23 cellular contexts compared by ENCODE assay signal in genomic region chrX:55841962-55842752, GRCh38.
A peak's percentile ranks its signal among the peaks of the same experiment; 100 is the strongest.
DNase-seq lines count a peak whose midpoint lies in the region; ATAC-seq and TF ChIP-seq lines count a peak whose summit lies in the region.
"Had no signal": no experiment of that assay in that cellular context is flagged by ENCODE, and none has a peak within 500 bp of the region (broad histone marks: within the 10 kb centered on the region; RNA-seq: fewer than 3 reads in every experiment).

No MANE protein-coding gene starts in this region.

- no peaks in the 10 kb centered on the region for H3K9me3 Mint-ChIP-seq in stimulated activated memory B cell treated with anti-CD40 and anti-IgM and Interleukin-4, amounts not matched to agents 10 μg/mL and 1 μg/mL and 100 μg/mL, for 72 hours
- H3K9me3 Mint-ChIP-seq: T-helper 2 cell treated with Interferon-gamma antibody and Interleukin-4, amounts not matched to agents 5 μg/mL and 100 μg/mL, for 36 hours had no signal

- no peak overlapping the region for H3K4me3 ChIP-seq in GM12865 (ENCODE audit: low read depth, low read length)
- H3K4me3 ChIP-seq: K562 had no signal

- DNase-seq in GM12865 (ENCODE audit: low read depth): peak; percentile 24
- DNase-seq in OCI-M1 (lab: John Stamatoyannopoulos, UW): peak; percentile 10
- DNase-seq in RKO (ENCODE audit: low spot score): no peak
- no peak for DNase-seq in retina
- DNase-seq: Calu3; DND-41; Kasumi-1; MV-4-11; NCI-H1105 treated with DMSO at 0.1 percent for 48 hours; NCI-H146; NCI-H1930; NCI-H446; NCI-H524 treated with DMSO at 0.1 percent for 48 hours; NCI-H82; NK-92 treated with Interleukin-12 subunit alpha and Interleukin-12 subunit beta, amount 100 ng/mL, for 24 hours; SHP77 treated with DMSO at 0.1 percent for 48 hours; T-helper 1 cell had no signal

- no peaks in the 10 kb centered on the region for H3K4me1 Mint-ChIP-seq in stimulated activated memory B cell treated with anti-CD40 and anti-IgM and Interleukin-4, amounts not matched to agents 10 μg/mL and 1 μg/mL and 100 μg/mL, for 72 hours

- TF ChIP-seq CTCF in GM12865 (IDR thresholded peaks at IDR 0.05; ENCODE audit: insufficient read depth, low read depth, low read length, missing control alignments): no peak

- ATAC-seq in GM19438 (IDR thresholded peaks at IDR 0.05; ENCODE audit: low read depth, unreplicated experiment) (peak; percentile 73), HG02885 (IDR thresholded peaks at IDR 0.05; ENCODE audit: poor library complexity, unreplicated experiment) (peak; percentile 72), GM19395 (IDR thresholded peaks at IDR 0.05; ENCODE audit: unreplicated experiment) (no peak)
- no peak for ATAC-seq in stimulated activated memory B cell treated with anti-CD40 and anti-IgM and Interleukin-4, amounts not matched to agents 10 μg/mL and 1 μg/mL and 100 μg/mL, for 72 hours
- ATAC-seq: K562 had no signal

- H3K27me3 Mint-ChIP-seq in stimulated activated memory B cell treated with anti-CD40 and anti-IgM and Interleukin-4, amounts not matched to agents 10 μg/mL and 1 μg/mL and 100 μg/mL, for 72 hours: no peaks in the 10 kb centered on the region

- H3K36me3 Mint-ChIP-seq in stimulated activated memory B cell treated with anti-CD40 and anti-IgM and Interleukin-4, amounts not matched to agents 10 μg/mL and 1 μg/mL and 100 μg/mL, for 72 hours: no peaks in the 10 kb centered on the region

- no peak overlapping the region for H3K4me3 Mint-ChIP-seq in stimulated activated memory B cell treated with anti-CD40 and anti-IgM and Interleukin-4, amounts not matched to agents 10 μg/mL and 1 μg/mL and 100 μg/mL, for 72 hours
- H3K4me3 Mint-ChIP-seq: T-helper 2 cell treated with Interferon-gamma antibody and Interleukin-4, amounts not matched to agents 5 μg/mL and 100 μg/mL, for 36 hours had no signal

- H3K27ac Mint-ChIP-seq in stimulated activated memory B cell treated with anti-CD40 and anti-IgM and Interleukin-4, amounts not matched to agents 10 μg/mL and 1 μg/mL and 100 μg/mL, for 72 hours: no peak overlapping the region
- H3K27ac Mint-ChIP-seq: T-helper 2 cell treated with Interferon-gamma antibody and Interleukin-4, amounts not matched to agents 5 μg/mL and 100 μg/mL, for 36 hours had no signal

Comparison
In these comparisons a context has a peak if more than half of its experiments do, and no peak if none do; other contexts are left out.
1. DNase-seq: peak in GM12865 (single experiment) and OCI-M1 (single experiment); none in RKO (single experiment) and retina (single experiment).
2. ATAC-seq: peak in GM19438 (single experiment) and HG02885 (single experiment); none in stimulated activated memory B cell treated with anti-CD40 and anti-IgM and Interleukin-4, amounts not matched to agents 10 μg/mL and 1 μg/mL and 100 μg/mL, for 72 hours (single experiment) and GM19395 (single experiment).